In the genomic region with DNA sequence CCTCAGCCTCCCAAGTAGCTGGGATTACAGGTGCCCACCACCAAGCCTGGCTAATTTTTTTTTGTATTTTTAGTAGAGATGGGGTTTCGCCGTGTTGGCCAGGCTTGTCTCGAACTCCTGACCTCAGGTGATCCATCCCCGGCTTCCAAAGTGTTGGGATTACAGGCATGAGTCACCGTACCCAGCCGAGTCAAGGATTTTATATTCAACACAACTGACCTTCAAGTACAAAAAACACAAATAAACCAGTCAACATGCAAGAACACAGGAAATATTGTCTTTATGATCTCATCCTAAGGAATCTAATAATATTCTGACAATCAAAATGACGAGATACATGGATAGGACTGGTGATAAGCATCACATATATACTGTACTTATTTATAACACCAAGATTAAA, we compare ENCODE assay signal across 28 cellular contexts. TPM values are rescaled to one million over a fixed set of nuclear protein-coding genes. Genes with fewer than 3 reads are reported as not detected.
DNase-seq lines count a peak whose midpoint lies in the region; ATAC-seq and TF ChIP-seq lines count a peak whose summit lies in the region.
"Had no signal": no experiment of that assay in that cellular context is flagged by ENCODE, and none has a peak within 500 bp of the region (broad histone marks: within the 10 kb centered on the region; RNA-seq: fewer than 3 reads in every experiment).

No MANE protein-coding gene starts in this region.

- H3K79me2 ChIP-seq in HCT116 (ENCODE audit: insufficient read depth, low read length) (peaks cover 82% of the 10 kb centered on the region), PC-9 (ENCODE audit: low read depth) (peaks cover 71% of the 10 kb centered on the region)

- peak; percentile 64 for ATAC-seq in HCT116
- ATAC-seq in HG03097 (IDR thresholded peaks at IDR 0.05; ENCODE audit: low FRiP score, unreplicated experiment), result no peak
- no peak for ATAC-seq in stimulated activated naive CD8-positive, alpha-beta T cell treated with anti-CD3 and anti-CD28 coated beads, Interleukin-15, amount 100 ng/mL, for 72 hours
- ATAC-seq: gastrocnemius medialis; naive thymus-derived CD8-positive, alpha-beta T cell; psoas muscle; stimulated activated naive B cell treated with anti-CD40 and anti-IgM and Interleukin-4, amounts not matched to agents 10 μg/mL and 1 μg/mL and 100 μg/mL, for 72 hours; T-cell; upper lobe of right lung; WTC11 had no signal

- TF ChIP-seq POLR2A in HCT116 (IDR thresholded peaks at IDR 0.05; ENCODE audit: borderline replicate concordance, extremely low read depth, insufficient read depth, insufficient read length) (no peak), adrenal gland (IDR thresholded peaks at IDR 0.05) (no peak), spleen (IDR thresholded peaks at IDR 0.05) (no peak)

- no peaks in the 10 kb centered on the region for H3K27me3 ChIP-seq in HCT116 (ENCODE audit: insufficient read depth, low read length)
- no peaks in the 10 kb centered on the region for H3K27me3 ChIP-seq in adrenal gland
- H3K27me3 ChIP-seq in PC-9 (ENCODE audit: insufficient read depth, low read depth), result no peaks in the 10 kb centered on the region
- H3K27me3 ChIP-seq in spleen (replicated peaks in 1 of 7), result no peaks in the 10 kb centered on the region
- H3K27me3 ChIP-seq: dorsolateral prefrontal cortex, gastrocnemius medialis, hepatocyte, upper lobe of right lung had no signal

- DNase-seq in A172 (ENCODE audit: low spot score) (peak; percentile 14), HCT116 (ENCODE audit: low read depth, low spot score) (peak; percentile 21), adrenal gland (peak in 5 of 7 donors; percentile 24 to 35 (median 31)), fibroblast of villous mesenchyme (ENCODE audit: low read depth) (peak; percentile 56), PC-9 (no peak), spleen (no peak)
- no peak for DNase-seq in stimulated activated naive CD8-positive, alpha-beta T cell treated with anti-CD3 and anti-CD28 coated beads, Interleukin-15, amount 100 ng/mL, for 72 hours
- DNase-seq: activated CD4-positive, alpha-beta T cell treated with anti-CD3 and anti-CD28 coated beads, Interleukin-2, amount 10 ng/mL, durations not matched to agents 24 days and 14 days; activated CD8-positive, alpha-beta memory T cell treated with anti-CD3 and anti-CD28 coated beads for 24 hours; activated gamma-delta T cell; activated naive CD8-positive, alpha-beta T cell treated with anti-CD3 and anti-CD28 coated beads, Interleukin-2, amount 10 ng/mL, durations not matched to agents 7 days and 5 days; activated T-cell treated with anti-CD3 and anti-CD28 coated beads, Interleukin-2, amount 50 U/mL, for 1 hour; CD4-positive, alpha-beta memory T cell; dorsolateral prefrontal cortex; gastrocnemius medialis; naive thymus-derived CD8-positive, alpha-beta T cell; NCI-H1694; NCI-H446 treated with DMSO at 0.1 percent for 48 hours; NCI-H774; nucleus accumbens; psoas muscle; stimulated activated naive B cell treated with anti-CD40 and anti-IgM and Interleukin-4, amounts not matched to agents 10 μg/mL and 1 μg/mL and 100 μg/mL, for 72 hours; T-cell; upper lobe of right lung had no signal

- H3F3A ChIP-seq in PC-9 (ENCODE audit: insufficient read depth, low read depth), result no peaks in the 10 kb centered on the region

- H3K9me2 ChIP-seq in HCT116 (ENCODE audit: insufficient read depth) (no peaks in the 10 kb centered on the region), PC-9 (ENCODE audit: insufficient read depth) (no peaks in the 10 kb centered on the region)

- H3K4me3 Mint-ChIP-seq in stimulated activated naive CD8-positive, alpha-beta T cell treated with anti-CD3 and anti-CD28 coated beads, Interleukin-15, amount 100 ng/mL, for 72 hours, result no peak overlapping the region
- H3K4me3 Mint-ChIP-seq: activated CD4-positive, alpha-beta T cell treated with anti-CD3 and anti-CD28 coated beads, Interleukin-2, amount 10 ng/mL, durations not matched to agents 24 days and 14 days; activated naive CD8-positive, alpha-beta T cell treated with anti-CD3 and anti-CD28 coated beads, Interleukin-2, amount 10 ng/mL, durations not matched to agents 7 days and 5 days; CD4-positive, alpha-beta memory T cell; naive thymus-derived CD8-positive, alpha-beta T cell; stimulated activated naive B cell treated with anti-CD40 and anti-IgM and Interleukin-4, amounts not matched to agents 10 μg/mL and 1 μg/mL and 100 μg/mL, for 72 hours; T-cell; WTC11 had no signal

- BruUV-seq in HCT116 (replicated peaks; lab: Mats Ljungman, UMichigan) (no TSS peak), PC-9 (replicated peaks; lab: Mats Ljungman, UMichigan) (no TSS peak)

- intact Hi-C loops in HCT116 (cut with micrococcal nuclease) (no loop called here), adrenal gland (cut with DNase I) (no loop called here), PC-9 (cut with micrococcal nuclease; ENCODE audit: unreplicated experiment) (no loop called here), spleen (cut with DNase I; ENCODE audit: low total_unique reads) (no loop called here)

- H2AFZ ChIP-seq in HCT116 (ENCODE audit: low read depth, low read length, poor library complexity, severe bottlenecking) (no peak overlapping the region), PC-9 (no peak overlapping the region)
- H2AFZ ChIP-seq: hepatocyte had no signal

- H3K4me3 ChIP-seq in HCT116 (replicated peaks in 1 of 2; ENCODE audit: low read depth in 1 of 2, low read length in 2 of 2), result peak overlapping the region in 1 of 2 experiments; percentile 31; a peak in 1 of 4 replicates
- no peak overlapping the region for H3K4me3 ChIP-seq in adrenal gland
- no peak overlapping the region for H3K4me3 ChIP-seq in fibroblast of villous mesenchyme (ENCODE audit: low read depth, low read length)
- H3K4me3 ChIP-seq in PC-9, result no peak overlapping the region
- no peak overlapping the region for H3K4me3 ChIP-seq in spleen
- H3K4me3 ChIP-seq: dorsolateral prefrontal cortex, gastrocnemius medialis, hepatocyte, lung, psoas muscle, upper lobe of right lung had no signal

- H3K9me3 ChIP-seq in HCT116 (ENCODE audit: control insufficient read depth in 1 of 2, insufficient read depth in 1 of 2, low read depth in 1 of 2, low read length in 2 of 2), result no peaks in the 10 kb centered on the region
- H3K9me3 ChIP-seq in adrenal gland (replicated peaks in 1 of 3), result no peaks in the 10 kb centered on the region
- no peaks in the 10 kb centered on the region for H3K9me3 ChIP-seq in PC-9 (ENCODE audit: insufficient read depth, low read depth)
- H3K9me3 ChIP-seq in spleen, result peaks cover 0 to 3% (median 0%) of the 10 kb centered on the region in 8 donors
- H3K9me3 ChIP-seq: gastrocnemius medialis, psoas muscle, upper lobe of right lung had no signal

- WGBS in adrenal gland, 4 donors, result 31 to 58% (median 43%) methylated on average over 7 of the region's 7 CpGs
- WGBS in spleen, 5 donors, result 65 to 87% (median 79%) methylated on average over 7 of the region's 7 CpGs

- H3K4me1 ChIP-seq in HCT116 (ENCODE audit: control insufficient read depth in 1 of 2, insufficient read depth in 2 of 2, low read length in 2 of 2) (peaks cover 0 to 45% of the 10 kb centered on the region in 2 experiments; a peak in 3 of 4 replicates), adrenal gland (replicated peaks in 1 of 2) (peaks cover 5 to 6% of the 10 kb centered on the region in 2 donors), PC-9 (replicated peaks; ENCODE audit: insufficient read depth) (no peaks in the 10 kb centered on the region), spleen (no peaks in the 10 kb centered on the region)
- H3K4me1 ChIP-seq: upper lobe of right lung had no signal

- POLR2A ChIA-PET in HCT116 (lab: Charles Lee), result no interaction called here
- POLR2A ChIA-PET in PC-9 (lab: Charles Lee; ENCODE audit: unreplicated experiment), result no interaction called here

- no peak overlapping the region for H3K9ac ChIP-seq in HCT116 (ENCODE audit: low read length)

- no peaks in the 10 kb centered on the region for H3K9me3 Mint-ChIP-seq in stimulated activated naive CD8-positive, alpha-beta T cell treated with anti-CD3 and anti-CD28 coated beads, Interleukin-15, amount 100 ng/mL, for 72 hours
- H3K9me3 Mint-ChIP-seq: activated CD4-positive, alpha-beta T cell treated with anti-CD3 and anti-CD28 coated beads, Interleukin-2, amount 10 ng/mL, durations not matched to agents 24 days and 14 days; activated naive CD8-positive, alpha-beta T cell treated with anti-CD3 and anti-CD28 coated beads, Interleukin-2, amount 10 ng/mL, durations not matched to agents 7 days and 5 days had no signal

- H4K20me1 ChIP-seq in HCT116 (ENCODE audit: insufficient read depth) (peaks cover 9% of the 10 kb centered on the region; the same call in 1 of the 2 replicates), PC-9 (ENCODE audit: insufficient read depth) (peaks cover 5% of the 10 kb centered on the region; the same call in 1 of the 2 replicates)

- CTCF ChIA-PET in HCT116 (lab: Charles Lee) (no interaction called here), PC-9 (lab: Charles Lee) (no interaction called here)

- no peak overlapping the region for H3K27ac Mint-ChIP-seq in stimulated activated naive CD8-positive, alpha-beta T cell treated with anti-CD3 and anti-CD28 coated beads, Interleukin-15, amount 100 ng/mL, for 72 hours
- H3K27ac Mint-ChIP-seq: activated CD4-positive, alpha-beta T cell treated with anti-CD3 and anti-CD28 coated beads, Interleukin-2, amount 10 ng/mL, durations not matched to agents 24 days and 14 days; activated naive CD8-positive, alpha-beta T cell treated with anti-CD3 and anti-CD28 coated beads, Interleukin-2, amount 10 ng/mL, durations not matched to agents 7 days and 5 days; CD4-positive, alpha-beta memory T cell; naive thymus-derived CD8-positive, alpha-beta T cell; stimulated activated naive B cell treated with anti-CD40 and anti-IgM and Interleukin-4, amounts not matched to agents 10 μg/mL and 1 μg/mL and 100 μg/mL, for 72 hours; T-cell; WTC11 had no signal

- no peak for TF ChIP-seq RAD21 in HCT116 (IDR thresholded peaks at IDR 0.05; ENCODE audit: low read depth)

- no peak for TF ChIP-seq CTCF in HCT116 (IDR thresholded peaks at IDR 0.05 in 2 of 3, conservative IDR thresholded peaks at IDR 0.05 in 1 of 3; ENCODE audit: borderline replicate concordance in 1 of 3, insufficient read depth in 1 of 3, low read depth in 2 of 3, low read length in 2 of 3)
- no peak for TF ChIP-seq CTCF in adrenal gland (IDR thresholded peaks at IDR 0.05)
- TF ChIP-seq CTCF in fibroblast of villous mesenchyme (IDR thresholded peaks at IDR 0.05; ENCODE audit: insufficient read depth, low read depth, low read length), result no peak
- no peak for TF ChIP-seq CTCF in PC-9 (conservative IDR thresholded peaks at IDR 0.05)
- no peak for TF ChIP-seq CTCF in spleen (IDR thresholded peaks at IDR 0.05 in 8 of 11, conservative IDR thresholded peaks at IDR 0.05 in 3 of 11)

- peaks cover 0 to 5% of the 10 kb centered on the region in 2 experiments; a peak in 1 of 4 replicates for H3K36me3 ChIP-seq in HCT116 (ENCODE audit: control insufficient read depth in 1 of 2, insufficient read depth in 2 of 2, low read length in 2 of 2)
- no peaks in the 10 kb centered on the region for H3K36me3 ChIP-seq in adrenal gland (replicated peaks in 1 of 2)
- 0 out of 2 replicates have a peak, but pooled peaks cover 7% of the 10 kb centered on the region for H3K36me3 ChIP-seq in PC-9 (ENCODE audit: low read depth)
- no peaks in the 10 kb centered on the region for H3K36me3 ChIP-seq in spleen
- H3K36me3 ChIP-seq: gastrocnemius medialis, upper lobe of right lung had no signal

- H3K4me2 ChIP-seq in HCT116 (ENCODE audit: low read length), result peak overlapping the region; percentile 54
- H3K4me2 ChIP-seq in PC-9, result no peak overlapping the region
- H3K4me2 ChIP-seq: hepatocyte had no signal

- H3K27ac ChIP-seq in HCT116 (ENCODE audit: low read depth, low read length) (no peak overlapping the region), adrenal gland (no peak overlapping the region), PC-9 (no peak overlapping the region), spleen (no peak overlapping the region)
- H3K27ac ChIP-seq: gastrocnemius medialis, hepatocyte, psoas muscle, upper lobe of right lung had no signal

- no peaks in the 10 kb centered on the region for H3K4me1 Mint-ChIP-seq in stimulated activated naive CD8-positive, alpha-beta T cell treated with anti-CD3 and anti-CD28 coated beads, Interleukin-15, amount 100 ng/mL, for 72 hours
- H3K4me1 Mint-ChIP-seq: activated CD4-positive, alpha-beta T cell treated with anti-CD3 and anti-CD28 coated beads, Interleukin-2, amount 10 ng/mL, durations not matched to agents 24 days and 14 days; activated naive CD8-positive, alpha-beta T cell treated with anti-CD3 and anti-CD28 coated beads, Interleukin-2, amount 10 ng/mL, durations not matched to agents 7 days and 5 days; CD4-positive, alpha-beta memory T cell; naive thymus-derived CD8-positive, alpha-beta T cell; stimulated activated naive B cell treated with anti-CD40 and anti-IgM and Interleukin-4, amounts not matched to agents 10 μg/mL and 1 μg/mL and 100 μg/mL, for 72 hours; T-cell had no signal

- H3K27me3 Mint-ChIP-seq in stimulated activated naive CD8-positive, alpha-beta T cell treated with anti-CD3 and anti-CD28 coated beads, Interleukin-15, amount 100 ng/mL, for 72 hours, result peaks cover 45% of the 10 kb centered on the region

- RAD21 ChIA-PET in HCT116 (lab: Charles Lee; ENCODE audit: low non-redundant PET in 1 of 2, low total read pairs in 2 of 2, uncharacterized antibody in 2 of 2, unreplicated experiment in 2 of 2), result no interaction called here

RNA-seq across cellular contexts. Expression of a gene that starts 37.9 kb away (rescaled TPM):
- 26.1 and 41.7 TPM in 2 replicates for total RNA-seq in A172 (2014; rRNA removed; shearing (Covaris generic))
- 83.6 TPM for total RNA-seq in HCT116 (2021; ENCODE audit: unreplicated experiment)
- polyA plus RNA-seq in HCT116 (2012), result 34.7 and 39.7 TPM in 2 replicates
- total RNA-seq in adrenal gland, result 10 to 100 TPM; 37.9 to 68.3 (median 53.9) TPM
- polyA plus RNA-seq in adrenal gland, result 10 to 100 TPM; 15.0 to 37.0 (median 17.5) TPM
- 79.2 and 103 TPM in 2 replicates for total RNA-seq in fibroblast of villous mesenchyme
- total RNA-seq in PC-9 (2021), result 152 and 159 TPM in 2 replicates
- 10 to 100 TPM; 39.0 to 71.8 (median 55.7) TPM for total RNA-seq in spleen
- polyA plus RNA-seq in spleen, result 1 to 10 TPM; 2.9 to 8.2 (median 3.7) TPM
- total RNA-seq: activated CD4-positive, alpha-beta T cell treated with anti-CD3 and anti-CD28 coated beads, Interleukin-2, amount 10 ng/mL, durations not matched to agents 24 days and 14 days; activated naive CD8-positive, alpha-beta T cell treated with anti-CD3 and anti-CD28 coated beads, Interleukin-2, amount 10 ng/mL, durations not matched to agents 7 days and 5 days; CD4-positive, alpha-beta memory T cell; naive thymus-derived CD8-positive, alpha-beta T cell had no signal
- polyA plus RNA-seq: CD4-positive, alpha-beta memory T cell; naive thymus-derived CD8-positive, alpha-beta T cell had no signal

Comparison
In these comparisons a context has a peak if more than half of its experiments do, and no peak if none do; other contexts are left out.
1. DNase-seq: peak in A172 (single experiment), HCT116 (single experiment), adrenal gland (5 of 7) and fibroblast of villous mesenchyme (single experiment); none in PC-9 (0 of 2), stimulated activated naive CD8-positive, alpha-beta T cell treated with anti-CD3 and anti-CD28 coated beads, Interleukin-15, amount 100 ng/mL, for 72 hours (0 of 2) and spleen (single experiment).